18 cellular contexts compared by ENCODE assay signal in the genomic region with DNA sequence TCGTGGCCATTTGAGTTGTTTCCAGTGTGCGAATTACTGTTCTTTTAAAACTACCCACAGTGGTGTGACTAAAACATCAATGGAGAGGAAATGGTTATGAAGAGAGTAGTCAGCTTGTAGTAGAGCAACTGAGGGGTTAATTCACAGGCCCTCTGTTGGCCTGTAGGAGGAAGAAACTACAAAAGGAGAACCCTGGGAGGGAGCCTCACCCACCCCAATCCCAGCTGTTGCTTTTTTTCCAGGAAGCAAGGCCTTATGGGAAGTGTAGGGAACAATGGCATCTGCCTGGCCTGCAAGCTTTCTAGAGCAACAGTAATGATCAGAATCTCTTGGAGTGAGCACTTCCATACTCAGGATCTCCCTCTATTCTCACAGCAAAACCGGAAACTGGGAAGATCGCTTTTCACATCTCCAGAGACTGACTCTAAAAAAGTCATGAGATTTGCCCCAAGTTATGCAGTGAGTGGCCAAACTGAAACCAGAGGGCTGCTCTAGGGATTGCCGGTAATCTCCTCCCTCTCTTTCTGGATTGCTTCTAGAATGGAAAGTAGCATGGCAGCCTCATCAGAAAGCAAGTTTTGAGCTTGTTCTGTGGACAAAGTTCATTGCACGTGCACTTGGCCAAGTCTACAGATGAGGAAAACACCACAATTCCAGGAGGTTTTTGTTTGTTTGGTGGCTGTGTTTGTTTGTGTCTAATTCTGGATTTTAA.
DNase-seq lines count a peak whose midpoint lies in the region; ATAC-seq and TF ChIP-seq lines count a peak whose summit lies in the region.
"Had no signal": no experiment of that assay in that cellular context is flagged by ENCODE, and none has a peak within 500 bp of the region (broad histone marks: within the 10 kb centered on the region; RNA-seq: fewer than 3 reads in every experiment).

No MANE protein-coding gene starts in this region.

- H3K4me3 Mint-ChIP-seq in MCF 10A (ENCODE audit: unreplicated experiment): no peak overlapping the region
- no peak overlapping the region for H3K4me3 Mint-ChIP-seq in type B pancreatic cell
- H3K4me3 Mint-ChIP-seq: natural killer cell treated with Interleukin-12 subunit alpha and Interleukin-12 subunit beta and Interleukin-15 and Interleukin-18, amount 100 ng/mL, for 72 hours had no signal

- no peak for DNase-seq in breast epithelium (ENCODE audit: low spot score in 2 of 2)
- no peak for DNase-seq in MCF 10A (ENCODE audit: unreplicated experiment)
- DNase-seq in SK-MEL-5 (ENCODE audit: low read depth, low spot score): peak; percentile 16
- DNase-seq in foreskin melanocyte: peak; percentile 43
- no peak for DNase-seq in type B pancreatic cell (ENCODE audit: extremely low spot score, unreplicated experiment)
- no peak for DNase-seq in GM19238 (ENCODE audit: insufficient read length, low spot score)
- DNase-seq in thyroid gland: no peak
- DNase-seq: activated CD8-positive, alpha-beta memory T cell treated with anti-CD3 and anti-CD28 coated beads for 24 hours; amniotic stem cell; GDM1; heart right ventricle; left ventricle myocardium superior; right cardiac atrium; stimulated activated CD4-positive, alpha-beta T cell treated with anti-CD3 and anti-CD28 coated beads, Interleukin-4, amount 100 ng/mL, for 24 hours; tibial artery had no signal

- CTCF ChIA-PET in MCF 10A (lab: Yijun Ruan, JAX): interaction anchor here (0.6 to 1.4 kb wide), 4 partner anchors 47 to 1014 kb away, joined by 3 to 4 read pairs (median 3); no protein-coding TSS in a partner anchor

- no peaks in the 10 kb centered on the region for H3K36me3 ChIP-seq in breast epithelium
- no peaks in the 10 kb centered on the region for H3K36me3 ChIP-seq in thyroid gland
- H3K36me3 ChIP-seq: heart right ventricle, tibial artery had no signal

- no peak overlapping the region for H3K4me3 ChIP-seq in breast epithelium
- H3K4me3 ChIP-seq in thyroid gland (replicated peaks in 1 of 3): no peak overlapping the region
- H3K4me3 ChIP-seq: heart right ventricle, SK-N-MC, tibial artery had no signal

- POLR2A ChIA-PET in MCF 10A (lab: Yijun Ruan, JAX): interaction anchor here (0.8 kb wide), 1 partner anchor 12 kb away, joined by 3 read pairs; no protein-coding TSS in a partner anchor

- in situ Hi-C loops in SK-MEL-5 (cut with HindIII; ENCODE audit: low pct_unique_long_range_greater_than_20kb, low sequenced_read_pairs): no loop called here

- peaks cover 8% of the 10 kb centered on the region for H3K4me1 Mint-ChIP-seq in MCF 10A (ENCODE audit: insufficient read depth, unreplicated experiment)
- peaks cover 11% of the 10 kb centered on the region for H3K4me1 Mint-ChIP-seq in type B pancreatic cell (ENCODE audit: unreplicated experiment)

- H3K27me3 Mint-ChIP-seq in MCF 10A (ENCODE audit: insufficient read depth, unreplicated experiment) (no peaks in the 10 kb centered on the region), type B pancreatic cell (no peaks in the 10 kb centered on the region)
- H3K27me3 Mint-ChIP-seq: natural killer cell treated with Interleukin-12 subunit alpha and Interleukin-12 subunit beta and Interleukin-15 and Interleukin-18, amount 100 ng/mL, for 72 hours had no signal

- H3K27me3 ChIP-seq in breast epithelium: no peaks in the 10 kb centered on the region
- no peaks in the 10 kb centered on the region for H3K27me3 ChIP-seq in thyroid gland
- H3K27me3 ChIP-seq: tibial artery had no signal

- H3K4me1 ChIP-seq in breast epithelium (no peaks in the 10 kb centered on the region), thyroid gland (peaks cover 28 to 42% of the 10 kb centered on the region in 2 donors)
- H3K4me1 ChIP-seq: tibial artery had no signal

- no TSS peak for BruUV-seq in MCF 10A (replicated peaks; lab: Mats Ljungman, UMichigan)

- intact Hi-C loops in breast epithelium (cut with DNase I; ENCODE audit: low total_unique reads): loop anchor here (5.0 kb wide), 1 partner anchor 993 kb away; no protein-coding TSS in a partner anchor
- intact Hi-C loops in MCF 10A (cut with micrococcal nuclease): no loop called here
- intact Hi-C loops in thyroid gland (cut with DNase I): no loop called here

- H3K36me3 Mint-ChIP-seq in MCF 10A (ENCODE audit: insufficient read depth, unreplicated experiment) (peaks cover 4% of the 10 kb centered on the region), type B pancreatic cell (no peaks in the 10 kb centered on the region)
- H3K36me3 Mint-ChIP-seq: natural killer cell treated with Interleukin-12 subunit alpha and Interleukin-12 subunit beta and Interleukin-15 and Interleukin-18, amount 100 ng/mL, for 72 hours had no signal

- ATAC-seq in GM21786 (IDR thresholded peaks at IDR 0.05; ENCODE audit: unreplicated experiment): no peak
- ATAC-seq: left ventricle myocardium superior; natural killer cell treated with Interleukin-12 subunit alpha and Interleukin-12 subunit beta and Interleukin-15 and Interleukin-18, amount 100 ng/mL, for 72 hours; right cardiac atrium had no signal

- 75 to 91% methylated on average over 6 of the region's 6 CpGs for WGBS in thyroid gland, 2 donors

- TF ChIP-seq CTCF in breast epithelium (IDR thresholded peaks at IDR 0.05): no peak
- TF ChIP-seq CTCF in MCF 10A (IDR thresholded peaks at IDR 0.05; ENCODE audit: unreplicated experiment): no peak
- TF ChIP-seq CTCF in type B pancreatic cell (conservative IDR thresholded peaks at IDR 0.05): peak; percentile 50
- no peak for TF ChIP-seq CTCF in thyroid gland (IDR thresholded peaks at IDR 0.05)

- TF ChIP-seq POLR2A in breast epithelium (IDR thresholded peaks at IDR 0.05) (no peak), thyroid gland (IDR thresholded peaks at IDR 0.05) (no peak)

- H3K27ac Mint-ChIP-seq in MCF 10A (ENCODE audit: low read depth, unreplicated experiment): no peak overlapping the region
- peak overlapping the region; percentile 82 for H3K27ac Mint-ChIP-seq in type B pancreatic cell
- H3K27ac Mint-ChIP-seq: natural killer cell treated with Interleukin-12 subunit alpha and Interleukin-12 subunit beta and Interleukin-15 and Interleukin-18, amount 100 ng/mL, for 72 hours had no signal

- H3K9me3 ChIP-seq in breast epithelium (no peaks in the 10 kb centered on the region), thyroid gland (no peaks in the 10 kb centered on the region)
- H3K9me3 ChIP-seq: heart right ventricle, tibial artery had no signal

- peak overlapping the region; percentile 73 to 75 for H3K27ac ChIP-seq in breast epithelium
- peak overlapping the region in 1 of 3 donors; percentile 0 for H3K27ac ChIP-seq in thyroid gland
- H3K27ac ChIP-seq: heart right ventricle, SK-N-MC, tibial artery had no signal

- H3K9me3 Mint-ChIP-seq in MCF 10A (ENCODE audit: unreplicated experiment): no peaks in the 10 kb centered on the region
- peaks cover 4% of the 10 kb centered on the region for H3K9me3 Mint-ChIP-seq in type B pancreatic cell
- H3K9me3 Mint-ChIP-seq: natural killer cell treated with Interleukin-12 subunit alpha and Interleukin-12 subunit beta and Interleukin-15 and Interleukin-18, amount 100 ng/mL, for 72 hours had no signal

Comparison
In these comparisons a context has a peak if more than half of its experiments do, and no peak if none do; other contexts are left out.
1. DNase-seq: peak in SK-MEL-5 (single experiment) and foreskin melanocyte (single experiment); none in breast epithelium (0 of 2), MCF 10A (single experiment), type B pancreatic cell (single experiment), GM19238 (single experiment) and thyroid gland (0 of 2).